Comparison of ENCODE assay signal across 12 cellular contexts in genomic region chr4:176052744-176053143, GRCh38. TPM values are rescaled to one million over a fixed set of nuclear protein-coding genes. Genes with fewer than 3 reads are reported as not detected.
DNase-seq lines count a peak whose midpoint lies in the region; ATAC-seq and TF ChIP-seq lines count a peak whose summit lies in the region.
"Had no signal": no experiment of that assay in that cellular context is flagged by ENCODE, and none has a peak within 500 bp of the region (broad histone marks: within the 10 kb centered on the region; RNA-seq: fewer than 3 reads in every experiment).

No MANE protein-coding gene starts in this region.

- no peak for TF ChIP-seq CTCF in chondrocyte (IDR thresholded peaks at IDR 0.05)

- no peak overlapping the region for H3K27ac Mint-ChIP-seq in chondrocyte (ENCODE audit: unreplicated experiment)
- H3K27ac Mint-ChIP-seq: T-helper 2 cell treated with Interferon-gamma antibody and Interleukin-4, amounts not matched to agents 5 μg/mL and 100 μg/mL, for 36 hours had no signal

- H3K9me3 Mint-ChIP-seq in chondrocyte (ENCODE audit: low read depth), result no peaks in the 10 kb centered on the region
- H3K9me3 Mint-ChIP-seq: T-helper 2 cell treated with Interferon-gamma antibody and Interleukin-4, amounts not matched to agents 5 μg/mL and 100 μg/mL, for 36 hours had no signal

- DNase-seq in GDM1 (lab: John Stamatoyannopoulos, UW) (peak; percentile 6), NCI-H1092 treated with DMSO at 0.1 percent for 48 hours (lab: John Stamatoyannopoulos, UW) (no peak), SW480 (ENCODE audit: low spot score) (no peak), NCI-H2081 (lab: John Stamatoyannopoulos, UW) (no peak), chondrocyte (ENCODE audit: low spot score) (no peak)
- DNase-seq: activated CD8-positive, alpha-beta memory T cell treated with anti-CD3 and anti-CD28 coated beads, Interleukin-2, amount 50 U/mL, for 48 hours; NCI-H526 treated with DMSO at 0.1 percent for 48 hours had no signal

- no peaks in the 10 kb centered on the region for H3K36me3 Mint-ChIP-seq in chondrocyte (ENCODE audit: low read depth)
- H3K36me3 Mint-ChIP-seq: brain had no signal

- ATAC-seq in GM19324 (IDR thresholded peaks at IDR 0.05; ENCODE audit: low FRiP score, unreplicated experiment) (peak; percentile 75), HG02840 (IDR thresholded peaks at IDR 0.05; ENCODE audit: low FRiP score, unreplicated experiment) (peak; percentile 94), HG03571 (IDR thresholded peaks at IDR 0.05; ENCODE audit: unreplicated experiment) (peak; percentile 99)

- peaks cover 7% of the 10 kb centered on the region for H3K27me3 Mint-ChIP-seq in chondrocyte (ENCODE audit: low read depth)

- no peaks in the 10 kb centered on the region for H3K4me1 Mint-ChIP-seq in chondrocyte (ENCODE audit: low read depth)

- no peak overlapping the region for H3K4me3 Mint-ChIP-seq in chondrocyte (ENCODE audit: unreplicated experiment)
- H3K4me3 Mint-ChIP-seq: brain; T-helper 2 cell treated with Interferon-gamma antibody and Interleukin-4, amounts not matched to agents 5 μg/mL and 100 μg/mL, for 36 hours had no signal

RNA-seq across cellular contexts. Expression of gene WDR17, which starts 12.9 kb away (rescaled TPM):
- 0.31 to 0.85 TPM (median 0.50 TPM) in 3 replicates for total RNA-seq in chondrocyte
